In genomic region chr1:40096977-40097782, GRCh38 we compare ENCODE assay signal across 8 cellular contexts. TPM values are rescaled to one million over a fixed set of nuclear protein-coding genes. Genes with fewer than 3 reads are reported as not detected.
DNase-seq lines count a peak whose midpoint lies in the region; ATAC-seq and TF ChIP-seq lines count a peak whose summit lies in the region.

Gene PPT1 (minus strand): TSS chr1:40097252. CDS start chr1:40097238, 14 bp downstream.

- H3K9me3 ChIP-seq in ascending aorta (no peaks in the 10 kb centered on the region), aorta (ENCODE audit: control insufficient read depth, low read length) (peaks cover 2% of the 10 kb centered on the region)

- H3K27ac ChIP-seq in ascending aorta (peak within 1 kb of the TSS; percentile 49 to 63), aorta (ENCODE audit: low read depth in 1 of 2, low read length in 2 of 2) (peak within 1 kb of the TSS in 1 of 2 donors; percentile 15)

- WGBS in aorta, 2 donors: 1% methylated on average over 51 of the region's 51 CpGs

- peaks cover 0 to 2% of the 10 kb centered on the region in 2 donors for H3K36me3 ChIP-seq in ascending aorta
- no peaks in the 10 kb centered on the region for H3K36me3 ChIP-seq in aorta (ENCODE audit: control insufficient read depth in 1 of 2, insufficient read depth in 2 of 2, low read length in 1 of 2)

- intact Hi-C loops in ascending aorta (cut with DNase I): no loop called here
- intact Hi-C loops in aorta (cut with DNase I): no loop called here

- H3K4me1 ChIP-seq in ascending aorta: no peaks in the 10 kb centered on the region
- peaks cover 0 to 2% of the 10 kb centered on the region in 2 donors for H3K4me1 ChIP-seq in aorta (ENCODE audit: control insufficient read depth in 1 of 2, insufficient read depth in 2 of 2, low read length in 2 of 2)

- peak within 1 kb of the TSS; percentile 69 to 90 for H3K4me3 ChIP-seq in ascending aorta
- peak within 1 kb of the TSS; percentile 45 to 76 for H3K4me3 ChIP-seq in aorta (ENCODE audit: low read length in 2 of 2)

- TF ChIP-seq CTCF in ascending aorta (IDR thresholded peaks at IDR 0.05): peak in 1 of 3 experiments; percentile 28

- ATAC-seq in aorta (ENCODE audit: low FRiP score): peak; percentile 95

- DNase-seq in GM03348 (ENCODE audit: low spot score): peak; percentile 92
- DNase-seq in HEK293T (ENCODE audit: extremely low spot score): peak; percentile 87
- peak; percentile 30 for DNase-seq in NCI-H1417 treated with DMSO at 0.1 percent for 48 hours (lab: John Stamatoyannopoulos, UW)
- DNase-seq in T-helper 22 cell (ENCODE audit: low read depth): peak; percentile 67
- DNase-seq in ascending aorta (ENCODE audit: low spot score in 2 of 2): peak in 1 of 2 donors; percentile 84
- peak; percentile 70 for DNase-seq in hepatic stellate cell (ENCODE audit: low spot score)
- peak; percentile 24 for DNase-seq in renal cortical epithelial cell (ENCODE audit: low read depth)
- DNase-seq in aorta: peak; percentile 87 to 93

- CTCF ChIA-PET in HEK293T (lab: Yijun Ruan, JAX): interaction anchor here (0.6 to 1.4 kb wide), 3 partner anchors 19 to 341 kb away, joined by 3 to 5 read pairs (median 3); no protein-coding TSS in a partner anchor

- POLR2A ChIA-PET in HEK293T (lab: Yijun Ruan, JAX): interaction anchor here (0.6 kb wide), 1 partner anchor 434 kb away, joined by 3 read pairs; the partner anchor contains the start of gene ZNF684

- H3K27me3 ChIP-seq in ascending aorta (no peaks in the 10 kb centered on the region), aorta (ENCODE audit: control insufficient read depth in 1 of 2, insufficient read depth in 2 of 2, low read length in 1 of 2) (no peaks in the 10 kb centered on the region)

TF ChIP-seq in HEK293T, 16 proteins besides CTCF, POLR2A, EP300 and RAD21:
- TF ChIP-seq SUZ12 (IDR thresholded peaks at IDR 0.05) (no peak), ARNT (IDR thresholded peaks at IDR 0.05) (no peak), L3MBTL2 (conservative IDR thresholded peaks at IDR 0.05) (peak; percentile 100), SP1 (IDR thresholded peaks at IDR 0.05) (no peak), HDGF (IDR thresholded peaks at IDR 0.05; ENCODE audit: borderline replicate concordance) (no peak), FOXM1 (IDR thresholded peaks at IDR 0.05; ENCODE audit: borderline replicate concordance) (no peak), PKNOX1 (IDR thresholded peaks at IDR 0.05) (no peak), TARDBP (IDR thresholded peaks at IDR 0.05) (no peak), CTBP1 (IDR thresholded peaks at IDR 0.05; ENCODE audit: borderline replicate concordance) (no peak), ZNF384 (IDR thresholded peaks at IDR 0.05) (no peak), NFRKB (IDR thresholded peaks at IDR 0.05) (peak; percentile 56; the same call in 1 of the 2 replicates), ELF4 (IDR thresholded peaks at IDR 0.05) (no peak), FOXA1 (IDR thresholded peaks at IDR 0.05) (no peak), LEF1 (IDR thresholded peaks at IDR 0.05; ENCODE audit: borderline replicate concordance) (no peak), FOXK2 (IDR thresholded peaks at IDR 0.05) (no peak), BHLHE40 (IDR thresholded peaks at IDR 0.05; ENCODE audit: borderline replicate concordance) (no peak)

RNA-seq across cellular contexts. Expression of gene PPT1, which starts in this region (rescaled TPM):
- total RNA-seq in ascending aorta (84.2 TPM), renal cortical epithelial cell (29.0 and 51.4 TPM in 2 replicates), aorta (10 to 100 TPM; 80.5 to 84.2 TPM)
- polyA plus RNA-seq in aorta: 10 to 100 TPM; 56.7 to 93.7 TPM
